7 cellular contexts compared by ENCODE assay signal in the genomic region with DNA sequence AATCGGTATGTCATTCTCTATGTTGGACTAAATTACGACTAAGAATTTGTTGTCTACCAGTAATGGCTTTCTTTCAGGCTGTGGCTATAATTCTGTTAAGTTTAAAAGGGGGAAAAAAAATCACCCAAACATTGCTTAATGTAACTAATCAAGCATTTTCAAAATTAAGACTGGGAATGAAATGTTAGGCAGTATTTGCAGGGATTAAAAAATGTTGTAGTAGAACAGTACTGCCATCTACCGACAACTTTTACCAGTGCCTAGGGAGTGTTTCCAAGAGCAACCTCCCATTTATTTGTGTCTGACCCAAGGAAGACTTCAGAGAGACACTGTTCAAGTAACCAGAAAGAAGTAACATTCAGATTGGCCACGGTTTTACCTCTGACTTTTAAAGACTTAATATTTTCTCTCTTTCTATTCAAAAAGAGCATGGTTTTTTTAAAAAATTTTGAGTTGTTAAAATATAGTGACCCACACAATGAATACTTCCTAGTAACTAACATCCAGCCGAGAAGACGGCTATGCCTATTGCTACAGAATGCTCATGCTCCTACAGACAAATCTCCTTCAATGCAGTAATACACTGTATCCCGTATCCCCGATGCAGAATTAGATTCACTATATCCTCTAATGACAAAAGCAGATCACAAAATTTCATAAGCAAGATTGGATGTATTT.
DNase-seq lines count a peak whose midpoint lies in the region; ATAC-seq and TF ChIP-seq lines count a peak whose summit lies in the region.

No MANE protein-coding gene starts in this region.

- no peaks in the 10 kb centered on the region for H3K36me3 ChIP-seq in adrenal gland (replicated peaks in 1 of 2)

- no peak overlapping the region for H3K27ac ChIP-seq in adrenal gland
- no peak overlapping the region for H3K27ac ChIP-seq in right cardiac atrium (ENCODE audit: low read length)

- intact Hi-C loops in adrenal gland (cut with DNase I) (loop anchor here (10.0 kb wide), 2 partner anchors 343 to 733 kb away; partner anchors contain the start of gene FST (in 1 of the 2)), right cardiac atrium (cut with DNase I) (loop anchor here in 2 of 4 donors (2.0 to 10.0 kb wide), 3 partner anchors 739 to 1043 kb away; no protein-coding TSS in a partner anchor)

- no peak overlapping the region for H3K4me3 Mint-ChIP-seq in HFFc6

- H3K27ac Mint-ChIP-seq in HFFc6 = no peak overlapping the region

- H3K4me1 ChIP-seq in adrenal gland (replicated peaks in 1 of 2) (no peaks in the 10 kb centered on the region), right cardiac atrium (ENCODE audit: control insufficient read depth, insufficient read depth, low read length) (peaks cover 1% of the 10 kb centered on the region)

- no peaks in the 10 kb centered on the region for H3K9me3 ChIP-seq in adrenal gland (replicated peaks in 1 of 3)
- H3K9me3 ChIP-seq in right cardiac atrium (ENCODE audit: control insufficient read depth, low read length) = no peaks in the 10 kb centered on the region

- 58 to 65% (median 61%) methylated on average over 8 of the region's 8 CpGs for WGBS in adrenal gland, 4 donors
- WGBS in right cardiac atrium = 60% methylated on average over 8 of the region's 8 CpGs

- peak; percentile 84 to 85 for ATAC-seq in right cardiac atrium
- no peak for ATAC-seq in HG02588 (IDR thresholded peaks at IDR 0.05; ENCODE audit: unreplicated experiment)

- no peaks in the 10 kb centered on the region for H3K27me3 Mint-ChIP-seq in HFFc6 (ENCODE audit: insufficient read depth)

- H3K4me1 Mint-ChIP-seq in HFFc6 (ENCODE audit: low read depth) = peaks cover 29% of the 10 kb centered on the region

- no peaks in the 10 kb centered on the region for H3K36me3 Mint-ChIP-seq in HFFc6 (ENCODE audit: low read depth)

- H3K27me3 ChIP-seq in adrenal gland (no peaks in the 10 kb centered on the region), right cardiac atrium (ENCODE audit: control insufficient read depth, insufficient read depth) (no peaks in the 10 kb centered on the region)

- peak; percentile 23 for DNase-seq in GDM1 (lab: John Stamatoyannopoulos, UW)
- peak; percentile 75 for DNase-seq in HFFc6
- peak; percentile 89 for DNase-seq in NCI-H2171 treated with DMSO at 0.1 percent for 48 hours (lab: John Stamatoyannopoulos, UW)
- DNase-seq in adrenal gland = peak in 5 of 7 donors; percentile 15 to 68 (median 48)
- no peak for DNase-seq in right cardiac atrium
- DNase-seq in skeletal muscle cell (ENCODE audit: low read depth) = peak; percentile 36

- TF ChIP-seq POLR2A in adrenal gland (IDR thresholded peaks at IDR 0.05) = no peak

- TF ChIP-seq CTCF in HFFc6 (IDR thresholded peaks at IDR 0.05) (peak; percentile 90), adrenal gland (IDR thresholded peaks at IDR 0.05) (peak; percentile 63 to 91 (median 84))

- H3K9me3 Mint-ChIP-seq in HFFc6 = no peaks in the 10 kb centered on the region

- H3K4me3 ChIP-seq in adrenal gland = no peak overlapping the region
- H3K4me3 ChIP-seq in right cardiac atrium (ENCODE audit: low read length) = no peak overlapping the region
- H3K4me3 ChIP-seq in skeletal muscle cell (ENCODE audit: low read depth, low read length) = no peak overlapping the region

Comparison
In these comparisons a context has a peak if more than half of its experiments do, and no peak if none do; other contexts are left out.
1. DNase-seq: peak in GDM1 (single experiment), HFFc6 (single experiment), NCI-H2171 treated with DMSO at 0.1 percent for 48 hours (single experiment), adrenal gland (5 of 7) and skeletal muscle cell (single experiment); none in right cardiac atrium (0 of 3).